In the genomic region with DNA sequence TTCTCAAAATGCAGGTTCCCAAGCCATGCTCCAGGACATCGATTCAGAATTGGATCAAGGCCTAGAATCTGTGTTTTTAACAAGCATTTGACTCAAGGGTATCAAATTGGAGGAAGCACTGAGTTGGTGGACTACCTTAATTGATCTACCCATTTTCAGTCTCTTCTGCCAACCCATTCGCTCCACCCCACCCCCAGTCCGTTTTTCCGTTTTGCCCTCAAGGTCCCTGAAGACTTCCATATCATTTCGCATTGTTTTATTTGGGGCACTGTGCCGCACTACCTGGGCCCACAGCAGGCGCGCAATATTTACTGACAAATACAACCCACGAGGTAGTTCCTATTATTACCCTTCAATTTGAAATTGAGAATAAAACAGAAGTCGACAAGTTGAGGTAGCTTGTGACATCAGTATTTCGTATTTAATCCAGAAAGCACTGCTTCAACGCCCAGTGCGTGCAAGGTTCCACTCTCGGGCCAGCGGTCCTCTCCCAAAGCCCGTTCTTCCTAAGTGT, we compare ENCODE assay signal across 8 cellular contexts. TPM values are rescaled to one million over a fixed set of nuclear protein-coding genes. Genes with fewer than 3 reads are reported as not detected.
DNase-seq lines count a peak whose midpoint lies in the region; ATAC-seq, FAIRE-seq and TF ChIP-seq lines count a peak whose summit lies in the region.

No MANE protein-coding gene starts in this region.

- 8% methylated on average over 16 of the region's 16 CpGs for WGBS in pancreas, 2 donors

- H3K27ac Mint-ChIP-seq in T-helper 1 cell treated with Interleukin-12 subunit alpha and Interleukin-12 subunit beta and Interleukin-4 antibody, amounts not matched to agents 30 μg/mL and 1 μg/mL, for 36 hours = peak overlapping the region; percentile 94

- no peaks in the 10 kb centered on the region for H4K20me1 ChIP-seq in endothelial cell of umbilical vein (replicated peaks; ENCODE audit: control insufficient read depth, extremely low read depth, insufficient read depth, low read length)

- H3K36me3 ChIP-seq in endothelial cell of umbilical vein (ENCODE audit: control insufficient read depth in 2 of 2, extremely low read depth in 1 of 2, insufficient read depth in 2 of 2, low read length in 2 of 2) (no peaks in the 10 kb centered on the region), pancreas (no peaks in the 10 kb centered on the region)

- H3K4me3 ChIP-seq in endothelial cell of umbilical vein (replicated peaks in 1 of 3; ENCODE audit: insufficient read depth in 1 of 3, low read depth in 1 of 3, low read length in 3 of 3) (peak overlapping the region in 2 of 3 experiments; percentile 55 to 95), pancreas (peak overlapping the region; percentile 85 to 100 (median 95))

- peaks cover 19% of the 10 kb centered on the region for H3K4me1 ChIP-seq in endothelial cell of umbilical vein (ENCODE audit: control insufficient read depth, extremely low read depth, insufficient read depth, low read length)
- H3K4me1 ChIP-seq in pancreas = peaks cover 0 to 9% (median 7%) of the 10 kb centered on the region in 3 donors

- peaks cover 12% of the 10 kb centered on the region for H3K36me3 Mint-ChIP-seq in T-helper 1 cell treated with Interleukin-12 subunit alpha and Interleukin-12 subunit beta and Interleukin-4 antibody, amounts not matched to agents 30 μg/mL and 1 μg/mL, for 36 hours (ENCODE audit: low read depth)

- H3K27me3 Mint-ChIP-seq in T-helper 1 cell treated with Interleukin-12 subunit alpha and Interleukin-12 subunit beta and Interleukin-4 antibody, amounts not matched to agents 30 μg/mL and 1 μg/mL, for 36 hours (ENCODE audit: low read depth) = no peaks in the 10 kb centered on the region

- TF ChIP-seq CTCF in endothelial cell of umbilical vein (IDR thresholded peaks at IDR 0.05; ENCODE audit: extremely low read depth in 1 of 2, insufficient read depth in 1 of 2, low read depth in 1 of 2, low read length in 2 of 2) (no peak), pancreas (IDR thresholded peaks at IDR 0.05) (no peak)

- TSS peak; percentile 91 for BruUV-seq in endothelial cell of umbilical vein (replicated peaks; lab: Mats Ljungman, UMichigan)

- H3K4me2 ChIP-seq in endothelial cell of umbilical vein (ENCODE audit: insufficient read depth, low read length) = peak overlapping the region; percentile 65

- dilution Hi-C loops in endothelial cell of umbilical vein (cut with MboI; ENCODE audit: extremely low pct_ligation_motif_present, low sequenced_read_pairs) = no loop called here

- H3K9ac ChIP-seq in endothelial cell of umbilical vein (replicated peaks; ENCODE audit: extremely low read depth, insufficient read depth, low read length) = peak overlapping the region; percentile 58

- H3K9me3 ChIP-seq in endothelial cell of umbilical vein (replicated peaks; ENCODE audit: control insufficient read depth, insufficient read depth, low read length) (no peaks in the 10 kb centered on the region), pancreas (no peaks in the 10 kb centered on the region)

- H3K4me3 Mint-ChIP-seq in T-helper 1 cell treated with Interleukin-12 subunit alpha and Interleukin-12 subunit beta and Interleukin-4 antibody, amounts not matched to agents 30 μg/mL and 1 μg/mL, for 36 hours = peak overlapping the region; percentile 91

- CTCF ChIA-PET in endothelial cell of umbilical vein (lab: Charles Lee) = interaction anchor here (0.6 to 2.2 kb wide), 16 partner anchors 11 to 88 kb away, joined by 3 to 28 read pairs (median 4); a partner anchor contains a TSS

- no peaks in the 10 kb centered on the region for H3K9me1 ChIP-seq in endothelial cell of umbilical vein (replicated peaks; ENCODE audit: control insufficient read depth, extremely low read depth, insufficient read depth, low read length)

- peak overlapping the region; percentile 62 for H2AFZ ChIP-seq in endothelial cell of umbilical vein (ENCODE audit: low read depth, low read length)

- POLR2A ChIA-PET in endothelial cell of umbilical vein (lab: Charles Lee) = interaction anchor here (0.7 kb wide), 1 partner anchor 33 kb away, joined by 3 read pairs; no protein-coding TSS in a partner anchor

- H3K27me3 ChIP-seq in endothelial cell of umbilical vein (ENCODE audit: control insufficient read depth in 2 of 2, insufficient read depth in 2 of 2, low read length in 2 of 2) (no peaks in the 10 kb centered on the region), pancreas (no peaks in the 10 kb centered on the region)

- no peaks in the 10 kb centered on the region for H3K9me3 Mint-ChIP-seq in T-helper 1 cell treated with Interleukin-12 subunit alpha and Interleukin-12 subunit beta and Interleukin-4 antibody, amounts not matched to agents 30 μg/mL and 1 μg/mL, for 36 hours

- peak; percentile 55 for DNase-seq in SIG-M5 treated with dmso at 0.1 percent for 504 hours (lab: John Stamatoyannopoulos, UW; ENCODE audit: unreplicated experiment)
- DNase-seq in SIG-M5 (lab: John Stamatoyannopoulos, UW) = no peak
- DNase-seq in endothelial cell of umbilical vein (ENCODE audit: low read depth, low spot score) = no peak
- peak in 1 of 6 donors; percentile 3 for DNase-seq in pancreas
- DNase-seq in GF-D8 (lab: John Stamatoyannopoulos, UW) = no peak

- peaks cover 28% of the 10 kb centered on the region for H3K79me2 ChIP-seq in endothelial cell of umbilical vein (ENCODE audit: control insufficient read depth, insufficient read depth, low read length)

- intact Hi-C loops in endothelial cell of umbilical vein (cut with micrococcal nuclease) = loop anchor here (1.0 kb wide), 4 partner anchors 35 to 315 kb away; a partner anchor contains a TSS
- intact Hi-C loops in pancreas (cut with DNase I) = no loop called here

- no peak for TF ChIP-seq POLR2A in endothelial cell of umbilical vein (IDR thresholded peaks at IDR 0.05; ENCODE audit: low read depth, low read length)

- H3K27ac ChIP-seq in endothelial cell of umbilical vein (ENCODE audit: insufficient read depth, low read depth, low read length) (peak overlapping the region; percentile 36), pancreas (peak overlapping the region; percentile 48 to 76 (median 64))

- ATAC-seq in pancreas (no peak), HG02840 (IDR thresholded peaks at IDR 0.05; ENCODE audit: low FRiP score, unreplicated experiment) (no peak), HG03135 (IDR thresholded peaks at IDR 0.05; ENCODE audit: unreplicated experiment) (no peak)

- H3K4me1 Mint-ChIP-seq in T-helper 1 cell treated with Interleukin-12 subunit alpha and Interleukin-12 subunit beta and Interleukin-4 antibody, amounts not matched to agents 30 μg/mL and 1 μg/mL, for 36 hours (ENCODE audit: low read depth) = peaks cover 26% of the 10 kb centered on the region

- FAIRE-seq in endothelial cell of umbilical vein (lab: Jason Lieb, UNC) (no peak), pancreas (lab: Jason Lieb, UNC) (no peak)

TF ChIP-seq in endothelial cell of umbilical vein, 7 proteins besides CTCF, POLR2A, EP300 and RAD21:
- TF ChIP-seq GATA2 (IDR thresholded peaks at IDR 0.05; ENCODE audit: insufficient read depth, insufficient read length, low read depth, low read length) = no peak
- TF ChIP-seq MYC (IDR thresholded peaks at IDR 0.05; ENCODE audit: low read depth, low read length) = no peak
- TF ChIP-seq, protein P1, sequence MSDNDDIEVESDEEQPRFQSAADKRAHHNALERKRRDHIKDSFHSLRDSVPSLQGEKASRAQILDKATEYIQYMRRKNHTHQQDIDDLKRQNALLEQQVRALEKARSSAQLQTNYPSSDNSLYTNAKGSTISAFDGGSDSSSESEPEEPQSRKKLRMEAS (IDR thresholded peaks at IDR 0.05; ENCODE audit: insufficient read depth, insufficient read length) = no peak
- no peak for TF ChIP-seq POLR2AphosphoS5 (IDR thresholded peaks at IDR 0.05; ENCODE audit: insufficient read depth, low read depth, low read length)
- TF ChIP-seq EZH2 (IDR thresholded peaks at IDR 0.05; ENCODE audit: borderline replicate concordance, low read depth, low read length, severe bottlenecking) = no peak
- TF ChIP-seq JUN (IDR thresholded peaks at IDR 0.05; ENCODE audit: borderline replicate concordance, insufficient read depth, insufficient read length, low read depth) = no peak
- TF ChIP-seq FOS (IDR thresholded peaks at IDR 0.05; ENCODE audit: borderline replicate concordance, insufficient read depth, low read length) = no peak
TF ChIP-seq in endothelial cell of umbilical vein: peak in this region for 0.

RNA-seq across cellular contexts. Expression of a gene that starts 0.6 kb away (rescaled TPM):
- 9.8 and 10.0 TPM in 2 replicates for total RNA-seq in endothelial cell of umbilical vein
- polyA plus RNA-seq in endothelial cell of umbilical vein = 11.2 and 13.0 TPM in 2 replicates
- polyA plus RNA-seq in endothelial cell of umbilical vein (2011; cell fraction: cytosol; rRNA removed) = 10.3 and 11.2 TPM in 2 replicates
- 43.2 and 43.7 TPM in 2 replicates for polyA plus RNA-seq in endothelial cell of umbilical vein (2011; cell fraction: nucleus; rRNA removed)
- polyA plus RNA-seq in endothelial cell of umbilical vein (2012) = 7.8 and 8.3 TPM in 2 replicates
- 15.4 and 18.1 TPM in 2 replicates for polyA minus RNA-seq in endothelial cell of umbilical vein
- 8.8 TPM for polyA minus RNA-seq in endothelial cell of umbilical vein (2011; cell fraction: cytosol; rRNA and poly(A)+ RNA removed)
- polyA minus RNA-seq in endothelial cell of umbilical vein (2011; cell fraction: nucleus; rRNA and poly(A)+ RNA removed) = 14.1 and 23.6 TPM in 2 replicates
- 1 to 10 TPM; 2.2 to 5.1 (median 3.0) TPM for total RNA-seq in pancreas
- polyA plus RNA-seq in pancreas = 1 to 10 TPM; 3.7 to 6.8 TPM

RNA-seq across cellular contexts. Expression of a gene that starts 35.4 kb away (rescaled TPM):
- total RNA-seq in endothelial cell of umbilical vein (35.5 and 46.0 TPM in 2 replicates), pancreas (under 1 TPM in 5 of 6 donors, not detected in 1; 0.06 to 0.34 (median 0.22) TPM)
- polyA plus RNA-seq in endothelial cell of umbilical vein (38.2 and 41.0 TPM in 2 replicates), pancreas (under 1 TPM; 0.12 to 0.38 TPM)
- 47.3 and 52.7 TPM in 2 replicates for polyA plus RNA-seq in endothelial cell of umbilical vein (2011; cell fraction: cytosol; rRNA removed)
- 39.0 and 45.2 TPM in 2 replicates for polyA plus RNA-seq in endothelial cell of umbilical vein (2011; cell fraction: nucleus; rRNA removed)
- polyA plus RNA-seq in endothelial cell of umbilical vein (2012) = 17.4 and 39.7 TPM in 2 replicates
- polyA minus RNA-seq in endothelial cell of umbilical vein = 28.5 and 35.0 TPM in 2 replicates
- polyA minus RNA-seq in endothelial cell of umbilical vein (2011; cell fraction: cytosol; rRNA and poly(A)+ RNA removed) = 57.0 TPM
- polyA minus RNA-seq in endothelial cell of umbilical vein (2011; cell fraction: nucleus; rRNA and poly(A)+ RNA removed) = 18.4 and 21.3 TPM in 2 replicates

Comparison
In these comparisons a context has a peak if more than half of its experiments do, and no peak if none do; other contexts are left out.
1. RNA of a gene that starts 35.4 kb away (total RNA-seq): 35.5 to 46.0 TPM in endothelial cell of umbilical vein; 0.06 to 0.34 TPM in pancreas; every median in the first group is over 10 times any median in the second.